ENCODE assay signal across 23 cellular contexts in genomic region chr9:6270896-6271295, GRCh38. TPM values are rescaled to one million over a fixed set of nuclear protein-coding genes. Genes with fewer than 3 reads are reported as not detected.
DNase-seq lines count a peak whose midpoint lies in the region; ATAC-seq and TF ChIP-seq lines count a peak whose summit lies in the region.
"Had no signal": no experiment of that assay in that cellular context is flagged by ENCODE, and none has a peak within 500 bp of the region (broad histone marks: within the 10 kb centered on the region; RNA-seq: fewer than 3 reads in every experiment).

No MANE protein-coding gene starts in this region.

- POLR2A ChIA-PET in activated CD8-positive, alpha-beta T cell treated with anti-CD3 and anti-CD28 coated beads for 36 hours (lab: Charles Lee): no interaction called here

- no peaks in the 10 kb centered on the region for H3K9me3 Mint-ChIP-seq in activated CD8-positive, alpha-beta T cell treated with anti-CD3 and anti-CD28 coated beads for 36 hours
- H3K9me3 Mint-ChIP-seq: CD4-positive, CD25-positive, alpha-beta regulatory T cell had no signal

- no peaks in the 10 kb centered on the region for H3K36me3 Mint-ChIP-seq in activated CD8-positive, alpha-beta T cell treated with anti-CD3 and anti-CD28 coated beads for 36 hours (ENCODE audit: low read depth)
- H3K36me3 Mint-ChIP-seq: CD4-positive, CD25-positive, alpha-beta regulatory T cell had no signal

- dilution Hi-C loops in mammary epithelial cell (cut with HindIII; ENCODE audit: low sequenced_read_pairs): no loop called here

- H3K27ac Mint-ChIP-seq in activated CD8-positive, alpha-beta T cell treated with anti-CD3 and anti-CD28 coated beads for 36 hours: no peak overlapping the region
- H3K27ac Mint-ChIP-seq: CD4-positive, CD25-positive, alpha-beta regulatory T cell had no signal

- peak overlapping the region; percentile 30 for H2AFZ ChIP-seq in mammary epithelial cell (ENCODE audit: low read depth, low read length)

- H3K27me3 Mint-ChIP-seq in activated CD8-positive, alpha-beta T cell treated with anti-CD3 and anti-CD28 coated beads for 36 hours: peaks cover 14% of the 10 kb centered on the region
- H3K27me3 Mint-ChIP-seq: CD4-positive, CD25-positive, alpha-beta regulatory T cell had no signal

- DNase-seq in HCEC 1CT (peak; percentile 40), mammary epithelial cell (peak; percentile 6), mucosa of descending colon (no peak), NCI-H748 treated with DMSO at 0.1 percent for 48 hours (lab: John Stamatoyannopoulos, UW) (no peak)
- no peak for DNase-seq in activated CD8-positive, alpha-beta T cell treated with anti-CD3 and anti-CD28 coated beads for 36 hours
- DNase-seq: CD4-positive, CD25-positive, alpha-beta regulatory T cell; DMS153; DND-41; KBM-7; MG63; NCI-H1417; NCI-H1694 treated with DMSO at 0.1 percent for 48 hours; NCI-H2081; NCI-H226; NCI-H510A; SK-N-SH had no signal

- peak; percentile 57 for ATAC-seq in esophagus mucosa
- ATAC-seq in mucosa of descending colon: peak; percentile 39
- ATAC-seq in HG03196 (IDR thresholded peaks at IDR 0.05; ENCODE audit: unreplicated experiment): no peak
- ATAC-seq in activated CD8-positive, alpha-beta T cell treated with anti-CD3 and anti-CD28 coated beads for 36 hours: no peak

- H3K4me3 Mint-ChIP-seq in activated CD8-positive, alpha-beta T cell treated with anti-CD3 and anti-CD28 coated beads for 36 hours: no peak overlapping the region
- H3K4me3 Mint-ChIP-seq: CD4-positive, CD25-positive, alpha-beta regulatory T cell had no signal

- no peaks in the 10 kb centered on the region for H3K79me2 ChIP-seq in mammary epithelial cell (ENCODE audit: insufficient read depth, low read length)

- CTCF ChIA-PET in mammary epithelial cell (lab: Charles Lee; ENCODE audit: low non-redundant PET): no interaction called here
- CTCF ChIA-PET in activated CD8-positive, alpha-beta T cell treated with anti-CD3 and anti-CD28 coated beads for 36 hours (lab: Charles Lee): no interaction called here

- H4K20me1 ChIP-seq in mammary epithelial cell (ENCODE audit: insufficient read depth, low read length): no peaks in the 10 kb centered on the region
- H4K20me1 ChIP-seq: BLaER1 had no signal

- H3K4me2 ChIP-seq in mammary epithelial cell (ENCODE audit: insufficient read depth, low read depth, low read length): no peak overlapping the region
- H3K4me2 ChIP-seq: BLaER1, SK-N-SH had no signal

- H3K4me1 ChIP-seq in mammary epithelial cell (ENCODE audit: insufficient read depth, low read length) (peaks cover 15% of the 10 kb centered on the region), mucosa of descending colon (ENCODE audit: low read depth) (peaks cover 10% of the 10 kb centered on the region)
- H3K4me1 ChIP-seq: BLaER1 had no signal

- H3K9me3 ChIP-seq in mammary epithelial cell (replicated peaks; ENCODE audit: insufficient read depth, low read length) (no peaks in the 10 kb centered on the region), mucosa of descending colon (no peaks in the 10 kb centered on the region)
- H3K9me3 ChIP-seq: BLaER1, MG63, SK-N-SH had no signal

- TF ChIP-seq CTCF in mammary epithelial cell (conservative IDR thresholded peaks at IDR 0.05 in 1 of 2, IDR thresholded peaks at IDR 0.05 in 1 of 2; ENCODE audit: extremely low read depth in 1 of 2, insufficient read depth in 1 of 2, low read depth in 1 of 2, low read length in 2 of 2): no peak
- no peak for TF ChIP-seq CTCF in mucosa of descending colon (IDR thresholded peaks at IDR 0.05)
- no peak for TF ChIP-seq CTCF in activated CD8-positive, alpha-beta T cell treated with anti-CD3 and anti-CD28 coated beads for 36 hours (IDR thresholded peaks at IDR 0.05)

- in situ Hi-C loops in mammary epithelial cell (cut with MboI; ENCODE audit: low sequenced_read_pairs in 2 of 2): no loop called here

- H3K27ac ChIP-seq in mammary epithelial cell (ENCODE audit: insufficient read depth, low read depth, low read length): no peak overlapping the region
- H3K27ac ChIP-seq: BLaER1 had no signal

- BruUV-seq in mammary epithelial cell (replicated peaks; lab: Mats Ljungman, UMichigan): no TSS peak

- no peak overlapping the region for H3K9ac ChIP-seq in mammary epithelial cell (ENCODE audit: insufficient read depth, low read length)
- H3K9ac ChIP-seq: BLaER1, SK-N-SH had no signal

- 100% methylated on average over 1 of the region's 1 CpG for WGBS in mammary epithelial cell (ENCODE audit: low coverage, missing lambda C conversion rate)

- H3K4me1 Mint-ChIP-seq in activated CD8-positive, alpha-beta T cell treated with anti-CD3 and anti-CD28 coated beads for 36 hours (ENCODE audit: low read depth): no peaks in the 10 kb centered on the region
- H3K4me1 Mint-ChIP-seq: CD4-positive, CD25-positive, alpha-beta regulatory T cell had no signal

- intact Hi-C loops in mammary epithelial cell (cut with micrococcal nuclease) (no loop called here), mucosa of descending colon (cut with DNase I, micrococcal nuclease) (no loop called here)
- intact Hi-C loops in activated CD8-positive, alpha-beta T cell treated with anti-CD3 and anti-CD28 coated beads for 36 hours (cut with micrococcal nuclease): no loop called here

- H3K4me3 ChIP-seq in mammary epithelial cell (replicated peaks in 1 of 3; ENCODE audit: insufficient read depth in 1 of 3, low read depth in 2 of 3, low read length in 3 of 3) (no peak overlapping the region), mucosa of descending colon (no peak overlapping the region)
- H3K4me3 ChIP-seq: BLaER1, MG63 had no signal

- H3K36me3 ChIP-seq in mammary epithelial cell (ENCODE audit: insufficient read depth, low read length) (no peaks in the 10 kb centered on the region), mucosa of descending colon (ENCODE audit: low read depth) (no peaks in the 10 kb centered on the region)
- H3K36me3 ChIP-seq: BLaER1, MG63 had no signal

- H3K27me3 ChIP-seq in mammary epithelial cell (ENCODE audit: insufficient read depth, low read length): no peaks in the 10 kb centered on the region
- H3K27me3 ChIP-seq: BLaER1, MG63 had no signal

RNA-seq across cellular contexts. Expression of gene IL33, which starts 55.3 kb away (rescaled TPM):
- total RNA-seq in mammary epithelial cell (under 1 TPM; 0.50 to 0.94 TPM), esophagus mucosa (30.9 TPM), mucosa of descending colon (10 to 100 TPM in 2 of 3 donors, 1 to 10 TPM in 1; 7.3 to 25.1 (median 16.2) TPM)
- polyA plus RNA-seq in mammary epithelial cell: 2.0 TPM
- polyA minus RNA-seq in mammary epithelial cell: not detected
- not detected for total RNA-seq in activated CD8-positive, alpha-beta T cell treated with anti-CD3 and anti-CD28 coated beads for 36 hours
- total RNA-seq: CD4-positive, CD25-positive, alpha-beta regulatory T cell; H4; HT1080 had no signal
- polyA plus RNA-seq: CD4-positive, CD25-positive, alpha-beta regulatory T cell; SK-N-SH had no signal

RNA-seq across cellular contexts. Expression of gene TPD52L3, which starts 57.3 kb away (rescaled TPM):
- total RNA-seq in mammary epithelial cell (not detected), esophagus mucosa (not detected), mucosa of descending colon (not detected)
- polyA plus RNA-seq in mammary epithelial cell: not detected
- polyA minus RNA-seq in mammary epithelial cell: not detected
- not detected for total RNA-seq in activated CD8-positive, alpha-beta T cell treated with anti-CD3 and anti-CD28 coated beads for 36 hours
- total RNA-seq: CD4-positive, CD25-positive, alpha-beta regulatory T cell; H4; HT1080; LHCN-M2 had no signal
- polyA plus RNA-seq: AG04450; CD4-positive, CD25-positive, alpha-beta regulatory T cell; SK-N-SH had no signal

Comparison
In these comparisons a context has a peak if more than half of its experiments do, and no peak if none do; other contexts are left out.
1. DNase-seq: peak in HCEC 1CT (single experiment) and mammary epithelial cell (single experiment); none in mucosa of descending colon (0 of 3), NCI-H748 treated with DMSO at 0.1 percent for 48 hours (single experiment) and activated CD8-positive, alpha-beta T cell treated with anti-CD3 and anti-CD28 coated beads for 36 hours (single experiment).
2. ATAC-seq: peak in esophagus mucosa (single experiment) and mucosa of descending colon (single experiment); none in HG03196 (single experiment) and activated CD8-positive, alpha-beta T cell treated with anti-CD3 and anti-CD28 coated beads for 36 hours (single experiment).
3. RNA of gene IL33, which starts 55.3 kb away (total RNA-seq): 30.9 TPM in esophagus mucosa (single experiment) and 7.3 to 25.1 TPM in mucosa of descending colon; 0.50 to 0.94 TPM in mammary epithelial cell and not detected in activated CD8-positive, alpha-beta T cell treated with anti-CD3 and anti-CD28 coated beads for 36 hours; every median in the first group is over 4 times any median in the second.